Comparison of ENCODE assay signal across 8 cellular contexts in genomic region chr5:68343421-68343826, GRCh38.
DNase-seq lines count a peak whose midpoint lies in the region; ATAC-seq and TF ChIP-seq lines count a peak whose summit lies in the region.

No MANE protein-coding gene starts in this region.

- no peaks in the 10 kb centered on the region for H3K9me3 ChIP-seq in right cardiac atrium (ENCODE audit: control insufficient read depth, low read length)

- H3K27me3 ChIP-seq in right cardiac atrium (ENCODE audit: control insufficient read depth, insufficient read depth) (no peaks in the 10 kb centered on the region), GM23338 (ENCODE audit: insufficient read depth) (no peaks in the 10 kb centered on the region)

- H3K4me2 ChIP-seq in GM23338 = no peak overlapping the region

- intact Hi-C loops in activated CD4-positive, alpha-beta T cell treated with anti-CD3 and anti-CD28 coated beads, Interleukin-2, amount 10 ng/mL, durations not matched to agents 24 days and 14 days (cut with micrococcal nuclease) = loop anchor here (1.0 kb wide), 1 partner anchor 26 kb away; no protein-coding TSS in a partner anchor
- intact Hi-C loops in right cardiac atrium (cut with DNase I) = no loop called here

- POLR2A ChIA-PET in activated CD4-positive, alpha-beta T cell treated with anti-CD3 and anti-CD28 coated beads, Interleukin-2, amount 10 ng/mL, durations not matched to agents 7 days and 5 days (lab: Charles Lee) = no interaction called here

- no peak overlapping the region for H3K27ac Mint-ChIP-seq in activated CD4-positive, alpha-beta T cell treated with anti-CD3 and anti-CD28 coated beads, Interleukin-2, amount 10 ng/mL, durations not matched to agents 24 days and 14 days
- H3K27ac Mint-ChIP-seq in activated CD4-positive, alpha-beta T cell treated with anti-CD3 and anti-CD28 coated beads, Interleukin-2, amount 10 ng/mL, durations not matched to agents 7 days and 5 days = no peak overlapping the region
- H3K27ac Mint-ChIP-seq in activated T-cell treated with anti-CD3 and anti-CD28 coated beads, Interleukin-2, amount 50 U/mL, for 72 hours = no peak overlapping the region
- no peak overlapping the region for H3K27ac Mint-ChIP-seq in GM23338

- H3K4me3 Mint-ChIP-seq in activated CD4-positive, alpha-beta T cell treated with anti-CD3 and anti-CD28 coated beads, Interleukin-2, amount 10 ng/mL, durations not matched to agents 24 days and 14 days = no peak overlapping the region
- H3K4me3 Mint-ChIP-seq in activated CD4-positive, alpha-beta T cell treated with anti-CD3 and anti-CD28 coated beads, Interleukin-2, amount 10 ng/mL, durations not matched to agents 7 days and 5 days = no peak overlapping the region
- no peak overlapping the region for H3K4me3 Mint-ChIP-seq in activated T-cell treated with anti-CD3 and anti-CD28 coated beads, Interleukin-2, amount 50 U/mL, for 72 hours
- H3K4me3 Mint-ChIP-seq in GM23338 = no peak overlapping the region

- WGBS in right cardiac atrium = 48% methylated on average over 5 of the region's 5 CpGs

- H3K27me3 Mint-ChIP-seq in activated CD4-positive, alpha-beta T cell treated with anti-CD3 and anti-CD28 coated beads, Interleukin-2, amount 10 ng/mL, durations not matched to agents 24 days and 14 days = peaks cover 18% of the 10 kb centered on the region
- H3K27me3 Mint-ChIP-seq in activated CD4-positive, alpha-beta T cell treated with anti-CD3 and anti-CD28 coated beads, Interleukin-2, amount 10 ng/mL, durations not matched to agents 7 days and 5 days = peaks cover 4% of the 10 kb centered on the region
- no peaks in the 10 kb centered on the region for H3K27me3 Mint-ChIP-seq in activated T-cell treated with anti-CD3 and anti-CD28 coated beads, Interleukin-2, amount 50 U/mL, for 72 hours (ENCODE audit: low read depth)
- no peaks in the 10 kb centered on the region for H3K27me3 Mint-ChIP-seq in GM23338 (ENCODE audit: insufficient read depth, low read depth, poor library complexity)

- H3K27ac ChIP-seq in right cardiac atrium (ENCODE audit: low read length) = peak overlapping the region; percentile 49
- no peak overlapping the region for H3K27ac ChIP-seq in GM23338 (ENCODE audit: low read depth)

- H3F3A ChIP-seq in GM23338 (replicated peaks; ENCODE audit: low read depth) = no peaks in the 10 kb centered on the region

- peak; percentile 68 for DNase-seq in activated CD4-positive, alpha-beta T cell treated with anti-CD3 and anti-CD28 coated beads, Interleukin-2, amount 10 ng/mL, durations not matched to agents 24 days and 14 days
- DNase-seq in activated CD4-positive, alpha-beta T cell treated with anti-CD3 and anti-CD28 coated beads, Interleukin-2, amount 10 ng/mL, durations not matched to agents 7 days and 5 days = no peak
- peak; percentile 29 to 33 for DNase-seq in activated T-cell treated with anti-CD3 and anti-CD28 coated beads, Interleukin-2, amount 50 U/mL, for 72 hours
- DNase-seq in right cardiac atrium = peak in 2 of 3 donors; percentile 59 to 69
- DNase-seq in superior temporal gyrus (ENCODE audit: extremely low spot score) = peak; percentile 72
- no peak for DNase-seq in MV-4-11 (lab: John Stamatoyannopoulos, UW)
- no peak for DNase-seq in GM23338 (ENCODE audit: low spot score)

- no peaks in the 10 kb centered on the region for H3K79me2 ChIP-seq in GM23338 (replicated peaks; ENCODE audit: insufficient read depth)

- H3K4me3 ChIP-seq in right cardiac atrium (ENCODE audit: low read length) (no peak overlapping the region), GM23338 (no peak overlapping the region)

- H3K4me1 ChIP-seq in right cardiac atrium (ENCODE audit: control insufficient read depth, insufficient read depth, low read length) (peaks cover 6% of the 10 kb centered on the region), GM23338 (ENCODE audit: insufficient read depth) (0 out of 2 replicates have a peak, but pooled peaks cover 8% of the 10 kb centered on the region)

- H3K36me3 Mint-ChIP-seq in activated CD4-positive, alpha-beta T cell treated with anti-CD3 and anti-CD28 coated beads, Interleukin-2, amount 10 ng/mL, durations not matched to agents 24 days and 14 days (ENCODE audit: low read depth) = no peaks in the 10 kb centered on the region
- H3K36me3 Mint-ChIP-seq in activated CD4-positive, alpha-beta T cell treated with anti-CD3 and anti-CD28 coated beads, Interleukin-2, amount 10 ng/mL, durations not matched to agents 7 days and 5 days (ENCODE audit: low read depth) = peaks cover 1% of the 10 kb centered on the region
- peaks cover 0 to 5% of the 10 kb centered on the region in 2 donors for H3K36me3 Mint-ChIP-seq in activated T-cell treated with anti-CD3 and anti-CD28 coated beads, Interleukin-2, amount 50 U/mL, for 72 hours (ENCODE audit: insufficient read depth in 2 of 2)
- H3K36me3 Mint-ChIP-seq in GM23338 (ENCODE audit: low read depth) = peaks cover 8% of the 10 kb centered on the region

- no peak for TF ChIP-seq CTCF in GM23338 (conservative IDR thresholded peaks at IDR 0.05; ENCODE audit: low read depth in 2 of 2)

- peaks cover 34% of the 10 kb centered on the region for H3K4me1 Mint-ChIP-seq in activated CD4-positive, alpha-beta T cell treated with anti-CD3 and anti-CD28 coated beads, Interleukin-2, amount 10 ng/mL, durations not matched to agents 24 days and 14 days
- H3K4me1 Mint-ChIP-seq in activated CD4-positive, alpha-beta T cell treated with anti-CD3 and anti-CD28 coated beads, Interleukin-2, amount 10 ng/mL, durations not matched to agents 7 days and 5 days = peaks cover 25% of the 10 kb centered on the region
- peaks cover 21% of the 10 kb centered on the region for H3K4me1 Mint-ChIP-seq in activated T-cell treated with anti-CD3 and anti-CD28 coated beads, Interleukin-2, amount 50 U/mL, for 72 hours (ENCODE audit: low read depth)
- H3K4me1 Mint-ChIP-seq in GM23338 = peaks cover 7% of the 10 kb centered on the region

- H4K20me1 ChIP-seq in GM23338 (replicated peaks; ENCODE audit: insufficient read depth) = no peaks in the 10 kb centered on the region

- H3K9me2 ChIP-seq in GM23338 (ENCODE audit: insufficient read depth) = peaks cover 23% of the 10 kb centered on the region

- ATAC-seq in HG03039 (IDR thresholded peaks at IDR 0.05; ENCODE audit: unreplicated experiment) (peak; percentile 45), right cardiac atrium (peak; percentile 94 to 97), GM23338 (no peak)
- peak; percentile 93 to 96 for ATAC-seq in activated T-cell treated with anti-CD3 and anti-CD28 coated beads, Interleukin-2, amount 50 U/mL, for 72 hours (replicated peaks in 1 of 2)

- H2AFZ ChIP-seq in GM23338 = no peak overlapping the region

- CTCF ChIA-PET in activated CD4-positive, alpha-beta T cell treated with anti-CD3 and anti-CD28 coated beads, Interleukin-2, amount 10 ng/mL, durations not matched to agents 7 days and 5 days (lab: Charles Lee) = interaction anchor here (0.6 to 1.3 kb wide), 5 partner anchors 9 to 41 kb away, joined by 3 to 5 read pairs (median 3); no protein-coding TSS in a partner anchor

- no peaks in the 10 kb centered on the region for H3K36me3 ChIP-seq in GM23338 (ENCODE audit: insufficient read depth)

- H3K9me3 Mint-ChIP-seq in activated CD4-positive, alpha-beta T cell treated with anti-CD3 and anti-CD28 coated beads, Interleukin-2, amount 10 ng/mL, durations not matched to agents 24 days and 14 days = peaks cover 11% of the 10 kb centered on the region
- H3K9me3 Mint-ChIP-seq in activated CD4-positive, alpha-beta T cell treated with anti-CD3 and anti-CD28 coated beads, Interleukin-2, amount 10 ng/mL, durations not matched to agents 7 days and 5 days = peaks cover 13% of the 10 kb centered on the region
- H3K9me3 Mint-ChIP-seq in activated T-cell treated with anti-CD3 and anti-CD28 coated beads, Interleukin-2, amount 50 U/mL, for 72 hours = peaks cover 8 to 9% of the 10 kb centered on the region in 2 donors
- H3K9me3 Mint-ChIP-seq in GM23338 = peaks cover 5% of the 10 kb centered on the region; the same call in 2 of the 3 replicates

TF ChIP-seq in GM23338, 12 proteins besides CTCF, POLR2A, EP300 and RAD21 (continues in another document):
- TF ChIP-seq EZH2phosphoT487 (IDR thresholded peaks at IDR 0.05; ENCODE audit: unreplicated experiment) (no peak), EZH2 (IDR thresholded peaks at IDR 0.05; ENCODE audit: low read depth, unreplicated experiment) (no peak), POLR2AphosphoS5 (IDR thresholded peaks at IDR 0.05; ENCODE audit: low read depth) (no peak), ZNF114 (CRISPR knock-in tag; IDR thresholded peaks at IDR 0.05) (no peak), CREB1 (CRISPR knock-in tag; IDR thresholded peaks at IDR 0.05; ENCODE audit: low read depth) (no peak), STAT1 (IDR thresholded peaks at IDR 0.05; ENCODE audit: unreplicated experiment) (no peak), NANOG (IDR thresholded peaks at IDR 0.05; ENCODE audit: borderline replicate concordance) (no peak)
- TF ChIP-seq, protein P1, sequence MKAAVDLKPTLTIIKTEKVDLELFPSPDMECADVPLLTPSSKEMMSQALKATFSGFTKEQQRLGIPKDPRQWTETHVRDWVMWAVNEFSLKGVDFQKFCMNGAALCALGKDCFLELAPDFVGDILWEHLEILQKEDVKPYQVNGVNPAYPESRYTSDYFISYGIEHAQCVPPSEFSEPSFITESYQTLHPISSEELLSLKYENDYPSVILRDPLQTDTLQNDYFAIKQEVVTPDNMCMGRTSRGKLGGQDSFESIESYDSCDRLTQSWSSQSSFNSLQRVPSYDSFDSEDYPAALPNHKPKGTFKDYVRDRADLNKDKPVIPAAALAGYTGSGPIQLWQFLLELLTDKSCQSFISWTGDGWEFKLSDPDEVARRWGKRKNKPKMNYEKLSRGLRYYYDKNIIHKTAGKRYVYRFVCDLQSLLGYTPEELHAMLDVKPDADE (IDR thresholded peaks at IDR 0.05) = no peak

Comparison
In these comparisons a context has a peak if more than half of its experiments do, and no peak if none do; other contexts are left out.
1. DNase-seq: peak in activated CD4-positive, alpha-beta T cell treated with anti-CD3 and anti-CD28 coated beads, Interleukin-2, amount 10 ng/mL, durations not matched to agents 24 days and 14 days (single experiment), activated T-cell treated with anti-CD3 and anti-CD28 coated beads, Interleukin-2, amount 50 U/mL, for 72 hours (2 of 2), right cardiac atrium (2 of 3) and superior temporal gyrus (single experiment); none in activated CD4-positive, alpha-beta T cell treated with anti-CD3 and anti-CD28 coated beads, Interleukin-2, amount 10 ng/mL, durations not matched to agents 7 days and 5 days (single experiment), MV-4-11 (single experiment) and GM23338 (single experiment).